ENCODE assay signal across 29 cellular contexts in genomic region chr15:87871738-87872315, GRCh38.
A peak's percentile ranks its signal among the peaks of the same experiment; 100 is the strongest.
DNase-seq lines count a peak whose midpoint lies in the region; ATAC-seq and TF ChIP-seq lines count a peak whose summit lies in the region.
"Had no signal": no experiment of that assay in that cellular context is flagged by ENCODE, and none has a peak within 500 bp of the region (broad histone marks: within the 10 kb centered on the region; RNA-seq: fewer than 3 reads in every experiment).

No MANE protein-coding gene starts in this region.

- H3K9me3 ChIP-seq in GM23248 (ENCODE audit: low read depth) (no peaks in the 10 kb centered on the region), osteoblast (ENCODE audit: low read depth, low read length) (no peaks in the 10 kb centered on the region)
- H3K9me3 ChIP-seq: body of pancreas, spleen, thoracic aorta had no signal

- H3K79me2 ChIP-seq in GM23248 (ENCODE audit: insufficient read depth) (no peaks in the 10 kb centered on the region), osteoblast (ENCODE audit: insufficient read depth, low read length) (no peaks in the 10 kb centered on the region)
- H3K79me2 ChIP-seq: parathyroid adenoma had no signal

- H3K4me1 ChIP-seq in GM23248 (ENCODE audit: insufficient read depth): peaks cover 27% of the 10 kb centered on the region
- peaks cover 32% of the 10 kb centered on the region for H3K4me1 ChIP-seq in osteoblast (ENCODE audit: insufficient read depth, low read length)
- H3K4me1 ChIP-seq: body of pancreas, parathyroid adenoma had no signal

- no peak overlapping the region for H3K9ac ChIP-seq in GM23248
- H3K9ac ChIP-seq: parathyroid adenoma had no signal

- H3K4me2 ChIP-seq in GM23248 (ENCODE audit: unreplicated experiment): peak overlapping the region; percentile 69
- H3K4me2 ChIP-seq in osteoblast (ENCODE audit: insufficient read depth, low read length): peak overlapping the region; percentile 67
- H3K4me2 ChIP-seq: PC-9 had no signal

- no peak for ATAC-seq in GM21717 (IDR thresholded peaks at IDR 0.05; ENCODE audit: unreplicated experiment)
- no peak for ATAC-seq in GM21381 (IDR thresholded peaks at IDR 0.05; ENCODE audit: unreplicated experiment)
- ATAC-seq: activated CD8-positive, alpha-beta T cell treated with anti-CD3 and anti-CD28 coated beads, Interleukin-2, amount 10 ng/mL, durations not matched to agents 7 days and 5 days; body of pancreas; stimulated activated naive CD8-positive, alpha-beta T cell treated with anti-CD3 and anti-CD28 coated beads, Interleukin-15, amount 100 ng/mL, for 72 hours had no signal

- TF ChIP-seq CTCF in osteoblast (IDR thresholded peaks at IDR 0.05; ENCODE audit: extremely low read depth, low read depth, low read length): no peak

- in situ Hi-C loops in GM23248 (cut with MboI): no loop called here

- no peaks in the 10 kb centered on the region for H3K36me3 ChIP-seq in GM23248 (ENCODE audit: low read depth)
- no peaks in the 10 kb centered on the region for H3K36me3 ChIP-seq in osteoblast (ENCODE audit: insufficient read depth, low read length)
- H3K36me3 ChIP-seq: spleen had no signal

- no peaks in the 10 kb centered on the region for H3K9me2 ChIP-seq in GM23248 (ENCODE audit: insufficient read depth)

- H3K27me3 ChIP-seq in GM23248 (replicated peaks; ENCODE audit: insufficient read depth) (no peaks in the 10 kb centered on the region), osteoblast (ENCODE audit: insufficient read depth, low read length) (no peaks in the 10 kb centered on the region)
- H3K27me3 ChIP-seq: body of pancreas, spleen had no signal

- H4K20me1 ChIP-seq in GM23248 (ENCODE audit: insufficient read depth) (no peaks in the 10 kb centered on the region), osteoblast (ENCODE audit: insufficient read depth, low read length) (no peaks in the 10 kb centered on the region)

- DNase-seq in NCI-H1092 treated with DMSO at 0.1 percent for 48 hours (lab: John Stamatoyannopoulos, UW): peak; percentile 0
- no peak for DNase-seq in NCI-H1092 (lab: John Stamatoyannopoulos, UW)
- DNase-seq in GM23248: peak; percentile 69
- DNase-seq in cerebellar cortex (ENCODE audit: low spot score): peak; percentile 5
- DNase-seq in osteoblast (ENCODE audit: insufficient read length, low spot score, missing footprints): no peak
- no peak for DNase-seq in COLO829 (ENCODE audit: low spot score)
- DNase-seq: activated CD4-positive, CD25-positive, alpha-beta regulatory T cell treated with anti-CD3 and anti-CD28 coated beads, Interleukin-2, amount 50 U/mL, for 72 hours; activated CD8-positive, alpha-beta T cell treated with anti-CD3 and anti-CD28 coated beads, Interleukin-2, amount 10 ng/mL, durations not matched to agents 7 days and 5 days; activated naive CD4-positive, alpha-beta T cell treated with anti-CD3 and anti-CD28 coated beads for 36 hours; body of pancreas; CD4-positive, alpha-beta memory T cell; glutamatergic neuron; H9; NCI-H1105 treated with DMSO at 0.1 percent for 48 hours; NCI-H1930; NCI-H524 treated with DMSO at 0.1 percent for 48 hours; nephron progenitor cell; NK-92 treated with Interleukin-12 subunit alpha and Interleukin-12 subunit beta, amount 100 ng/mL, for 24 hours; PC-9; Right ventricle myocardium superior; spleen; stimulated activated CD4-positive, alpha-beta T cell treated with anti-CD3 and anti-CD28 coated beads, Interleukin-2, amount 100 ng/mL, for 24 hours; stimulated activated CD8-positive, alpha-beta memory T cell treated with anti-CD3 and anti-CD28 coated beads, Interleukin-4, amount 100 ng/mL, for 48 hours; stimulated activated naive CD8-positive, alpha-beta T cell treated with anti-CD3 and anti-CD28 coated beads, Interleukin-15, amount 100 ng/mL, for 72 hours had no signal

- peaks cover 25% of the 10 kb centered on the region for H3F3A ChIP-seq in GM23248 (ENCODE audit: insufficient read depth)

- H2AFZ ChIP-seq in GM23248 (peak overlapping the region; percentile 34; the same call in 1 of the 2 replicates), osteoblast (ENCODE audit: low read length) (no peak overlapping the region)
- H2AFZ ChIP-seq: parathyroid adenoma, PC-9 had no signal

- 28 to 31% methylated on average over 3 of the region's 3 CpGs for WGBS in GM23248 (ENCODE audit: low coverage in 1 of 2, low lambda C conversion rate in 2 of 2, missing lambda C conversion rate in 2 of 2), 2 experiments

- H3K4me3 ChIP-seq in GM23248: peak overlapping the region; percentile 22; the same call in 1 of the 2 replicates
- H3K4me3 ChIP-seq in osteoblast (ENCODE audit: insufficient read depth, low read length): peak overlapping the region; percentile 31
- H3K4me3 ChIP-seq: body of pancreas, PC-9, spleen, thoracic aorta had no signal

- H3K27ac ChIP-seq in GM23248 (peak overlapping the region; percentile 70), osteoblast (ENCODE audit: low read depth, low read length) (peak overlapping the region; percentile 79)
- H3K27ac ChIP-seq: 22Rv1, body of pancreas, parathyroid adenoma, PC-9, spleen, thoracic aorta had no signal

Comparison
In these comparisons a context has a peak if more than half of its experiments do, and no peak if none do; other contexts are left out.
1. DNase-seq: peak in NCI-H1092 treated with DMSO at 0.1 percent for 48 hours (single experiment), GM23248 (single experiment) and cerebellar cortex (single experiment); none in NCI-H1092 (single experiment), osteoblast (single experiment) and COLO829 (single experiment).